Comparison of ENCODE assay signal across 19 cellular contexts in the genomic region with DNA sequence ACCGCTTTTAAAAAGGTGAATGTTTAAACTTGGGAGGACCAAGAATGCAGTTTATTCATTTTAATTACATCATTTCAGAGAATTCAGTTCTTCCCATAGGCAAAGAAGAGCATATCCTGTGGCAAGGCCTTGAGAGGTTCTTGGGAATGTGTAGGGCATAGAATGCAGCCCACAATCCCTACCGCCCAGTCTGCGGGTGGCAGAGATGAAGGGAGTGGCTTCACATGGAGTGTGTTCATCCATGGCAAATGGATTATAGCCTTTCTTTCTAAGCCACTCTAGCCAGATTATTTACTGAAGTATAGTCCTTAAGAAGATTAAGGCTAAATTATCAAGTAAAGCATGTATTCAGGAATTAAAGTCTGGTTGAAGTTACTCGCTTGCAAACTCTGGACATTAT.
DNase-seq lines count a peak whose midpoint lies in the region; ATAC-seq and TF ChIP-seq lines count a peak whose summit lies in the region.
"Had no signal": no experiment of that assay in that cellular context is flagged by ENCODE, and none has a peak within 500 bp of the region (broad histone marks: within the 10 kb centered on the region; RNA-seq: fewer than 3 reads in every experiment).

No MANE protein-coding gene starts in this region.

- H3K4me1 Mint-ChIP-seq in activated CD4-positive, alpha-beta T cell treated with anti-CD3 and anti-CD28 coated beads for 36 hours, result no peaks in the 10 kb centered on the region
- H3K4me1 Mint-ChIP-seq: B cell had no signal

- H3K27ac Mint-ChIP-seq in activated CD4-positive, alpha-beta T cell treated with anti-CD3 and anti-CD28 coated beads for 36 hours, result no peak overlapping the region
- H3K27ac Mint-ChIP-seq: B cell; CD8-positive, alpha-beta T cell; HFFc6 had no signal

- CTCF ChIA-PET in activated CD4-positive, alpha-beta T cell treated with anti-CD3 and anti-CD28 coated beads for 36 hours (lab: Charles Lee), result no interaction called here

- intact Hi-C loops in dorsolateral prefrontal cortex (cut with DNase I), result no loop called here
- intact Hi-C loops in activated CD4-positive, alpha-beta T cell treated with anti-CD3 and anti-CD28 coated beads for 36 hours (cut with DNase I, micrococcal nuclease), result no loop called here

- H3K9me3 ChIP-seq in WERI-Rb-1 (ENCODE audit: severe bottlenecking), result no peaks in the 10 kb centered on the region

- DNase-seq in NCI-H524 (lab: John Stamatoyannopoulos, UW), result peak; percentile 68 to 91
- DNase-seq in WERI-Rb-1, result peak; percentile 64
- peak; percentile 40 for DNase-seq in renal cortical epithelial cell (ENCODE audit: low read depth)
- no peak for DNase-seq in stimulated activated CD4-positive, alpha-beta T cell treated with anti-CD3 and anti-CD28 coated beads, Interleukin-2, amount 100 ng/mL, for 24 hours
- no peak for DNase-seq in dorsolateral prefrontal cortex
- no peak for DNase-seq in activated CD4-positive, alpha-beta T cell treated with anti-CD3 and anti-CD28 coated beads for 36 hours
- DNase-seq: 8988T; CD8-positive, alpha-beta T cell; DMS153; DMS79; GDM1; GOT3; H7; HFFc6; IMR-90 had no signal

- H3K27ac ChIP-seq in 22Rv1 (peak overlapping the region; percentile 67), WERI-Rb-1 (no peak overlapping the region), dorsolateral prefrontal cortex (no peak overlapping the region)
- H3K27ac ChIP-seq: BLaER1 treated with 17β-estradiol and CSF1 and Interleukin-3, amounts not matched to agents 10 nM and 100 nM had no signal

- ATAC-seq in activated CD4-positive, alpha-beta T cell treated with anti-CD3 and anti-CD28 coated beads for 36 hours, result no peak
- ATAC-seq: CD8-positive, alpha-beta T cell; HCT116 had no signal

- H3K27me3 ChIP-seq in WERI-Rb-1 (ENCODE audit: insufficient read depth, low read depth, severe bottlenecking) (no peaks in the 10 kb centered on the region), dorsolateral prefrontal cortex (peaks cover 0 to 4% (median 0%) of the 10 kb centered on the region in 45 donors)
- H3K27me3 ChIP-seq: BLaER1 treated with 17β-estradiol and CSF1 and Interleukin-3, amounts not matched to agents 10 nM and 100 nM had no signal

- no peaks in the 10 kb centered on the region for H3K27me3 Mint-ChIP-seq in activated CD4-positive, alpha-beta T cell treated with anti-CD3 and anti-CD28 coated beads for 36 hours
- H3K27me3 Mint-ChIP-seq: B cell had no signal

- no peaks in the 10 kb centered on the region for H3K9me3 Mint-ChIP-seq in activated CD4-positive, alpha-beta T cell treated with anti-CD3 and anti-CD28 coated beads for 36 hours (ENCODE audit: low read depth)
- H3K9me3 Mint-ChIP-seq: CD8-positive, alpha-beta T cell had no signal

- H3K36me3 Mint-ChIP-seq in activated CD4-positive, alpha-beta T cell treated with anti-CD3 and anti-CD28 coated beads for 36 hours (ENCODE audit: low read depth), result no peaks in the 10 kb centered on the region
- H3K36me3 Mint-ChIP-seq: CD8-positive, alpha-beta T cell had no signal

- no peak overlapping the region for H3K4me3 Mint-ChIP-seq in activated CD4-positive, alpha-beta T cell treated with anti-CD3 and anti-CD28 coated beads for 36 hours
- H3K4me3 Mint-ChIP-seq: B cell; CD8-positive, alpha-beta T cell; HFFc6 had no signal

- no peak overlapping the region for H3K4me3 ChIP-seq in WERI-Rb-1 (ENCODE audit: low read depth, low read length)
- no peak overlapping the region for H3K4me3 ChIP-seq in dorsolateral prefrontal cortex
- H3K4me3 ChIP-seq: BLaER1 treated with 17β-estradiol and CSF1 and Interleukin-3, amounts not matched to agents 10 nM and 100 nM had no signal

- POLR2A ChIA-PET in activated CD4-positive, alpha-beta T cell treated with anti-CD3 and anti-CD28 coated beads for 36 hours (lab: Charles Lee), result no interaction called here

- no peaks in the 10 kb centered on the region for H3K36me3 ChIP-seq in WERI-Rb-1
- H3K36me3 ChIP-seq: BLaER1 treated with 17β-estradiol and CSF1 and Interleukin-3, amounts not matched to agents 10 nM and 100 nM had no signal

- no peak for TF ChIP-seq CTCF in 22Rv1 (IDR thresholded peaks at IDR 0.05)
- TF ChIP-seq CTCF in WERI-Rb-1 (IDR thresholded peaks at IDR 0.05; ENCODE audit: low read depth, low read length), result no peak
- TF ChIP-seq CTCF in dorsolateral prefrontal cortex (IDR thresholded peaks at IDR 0.05 in 54 of 56, conservative IDR thresholded peaks at IDR 0.05 in 2 of 56; ENCODE audit: low read depth in 1 of 56, partially characterized antibody in 56 of 56), result no peak

Comparison
In these comparisons a context has a peak if more than half of its experiments do, and no peak if none do; other contexts are left out.
1. DNase-seq: peak in NCI-H524 (2 of 2), WERI-Rb-1 (single experiment) and renal cortical epithelial cell (single experiment); none in stimulated activated CD4-positive, alpha-beta T cell treated with anti-CD3 and anti-CD28 coated beads, Interleukin-2, amount 100 ng/mL, for 24 hours (0 of 2), dorsolateral prefrontal cortex (0 of 10) and activated CD4-positive, alpha-beta T cell treated with anti-CD3 and anti-CD28 coated beads for 36 hours (single experiment).